In the genomic region with DNA sequence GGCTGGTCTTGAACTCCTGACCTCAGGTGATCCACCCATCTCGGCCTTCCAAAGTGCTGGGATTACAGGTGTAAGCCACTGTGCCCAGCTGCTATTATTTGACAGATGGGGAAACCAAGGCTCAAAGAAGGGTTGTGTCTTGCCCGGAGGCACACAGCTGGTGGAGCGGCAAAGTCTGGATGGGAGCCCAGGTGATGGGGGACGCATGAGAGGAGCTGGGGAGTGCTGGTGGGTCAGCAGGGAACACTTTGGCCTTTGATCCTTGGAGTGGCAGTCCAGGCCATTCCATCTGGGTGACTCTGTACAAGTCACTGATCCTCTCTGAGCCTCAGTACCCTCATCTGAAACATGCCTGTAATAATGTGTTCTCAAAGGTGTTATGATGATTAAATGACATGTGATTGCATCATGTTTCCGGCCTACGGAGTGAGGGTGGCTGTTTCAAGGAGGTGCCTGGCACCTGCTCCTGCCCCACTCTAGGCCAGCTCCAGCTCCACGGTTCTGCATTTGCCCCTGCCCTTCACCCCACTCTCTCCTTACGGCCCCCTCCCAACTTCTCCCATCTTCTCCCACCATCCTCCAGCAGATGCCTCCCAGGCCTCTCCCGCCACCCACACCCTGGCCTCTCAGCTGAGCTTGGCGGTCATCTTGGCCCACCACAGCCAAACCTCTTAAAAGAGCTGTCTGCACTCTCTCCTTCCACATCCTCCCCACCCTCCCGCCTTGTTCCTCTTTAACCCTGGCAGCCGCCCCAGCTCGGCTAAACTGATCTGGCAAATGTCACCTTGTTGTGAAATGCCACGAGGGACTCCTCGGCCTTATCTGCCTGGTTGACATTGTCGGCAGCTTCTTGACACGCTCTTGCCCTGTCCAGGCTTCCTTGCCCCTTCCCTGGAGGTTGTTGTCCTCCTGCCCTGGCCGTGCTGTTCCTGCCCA, we compare ENCODE assay signal across 8 cellular contexts. TPM values are rescaled to one million over a fixed set of nuclear protein-coding genes. Genes with fewer than 3 reads are reported as not detected.
DNase-seq lines count a peak whose midpoint lies in the region; ATAC-seq and TF ChIP-seq lines count a peak whose summit lies in the region.

No MANE protein-coding gene starts in this region.

- H2BK120ac ChIP-seq in mesendoderm (ENCODE audit: low read depth, low read length), result no peak overlapping the region

- H3K9me3 ChIP-seq in upper lobe of right lung, result no peaks in the 10 kb centered on the region

- no peak overlapping the region for H2AK5ac ChIP-seq in mesendoderm (ENCODE audit: low read length)

- no peaks in the 10 kb centered on the region for H3K79me2 ChIP-seq in mesendoderm (ENCODE audit: control insufficient read depth, insufficient read depth, low read length)

- no peak overlapping the region for H2BK5ac ChIP-seq in mesendoderm (ENCODE audit: low read length)

- H4K5ac ChIP-seq in mesendoderm (ENCODE audit: low read length), result no peak overlapping the region

- peak overlapping the region; percentile 17 for H3K27ac ChIP-seq in brain microvascular endothelial cell
- H3K27ac ChIP-seq in mesendoderm (ENCODE audit: low read depth, low read length), result no peak overlapping the region
- H3K27ac ChIP-seq in upper lobe of right lung, result peak overlapping the region; percentile 55

- peak overlapping the region; percentile 34 for H3K56ac ChIP-seq in mesendoderm (ENCODE audit: low read length)

- intact Hi-C loops in upper lobe of right lung (cut with DNase I), result no loop called here

- TF ChIP-seq CTCF in brain microvascular endothelial cell (IDR thresholded peaks at IDR 0.05; ENCODE audit: low read depth, low read length, missing control alignments) (no peak), upper lobe of right lung (IDR thresholded peaks at IDR 0.05) (no peak)

- no peak overlapping the region for H3K4me3 ChIP-seq in brain microvascular endothelial cell (ENCODE audit: low read depth, low read length)
- H3K4me3 ChIP-seq in mesendoderm (ENCODE audit: low read length), result no peak overlapping the region
- H3K4me3 ChIP-seq in upper lobe of right lung, result no peak overlapping the region

- peak; percentile 69 for DNase-seq in EH (ENCODE audit: low read depth)
- peak; percentile 46 for DNase-seq in RKO (ENCODE audit: low spot score)
- DNase-seq in brain microvascular endothelial cell, result peak; percentile 15
- no peak for DNase-seq in mesendoderm
- peak; percentile 86 for DNase-seq in upper lobe of right lung
- DNase-seq in NCI-H1105 treated with DMSO at 0.1 percent for 48 hours (lab: John Stamatoyannopoulos, UW), result no peak
- DNase-seq in NCI-H146 treated with DMSO at 0.1 percent for 48 hours (lab: John Stamatoyannopoulos, UW; ENCODE audit: unreplicated experiment), result no peak

- ATAC-seq in upper lobe of right lung, result peak; percentile 82
- no peak for ATAC-seq in HG03442 (IDR thresholded peaks at IDR 0.05; ENCODE audit: unreplicated experiment)

- H3K9ac ChIP-seq in mesendoderm (ENCODE audit: low read length), result no peak overlapping the region

- WGBS in mesendoderm (ENCODE audit: extremely low coverage, insufficient coverage, low lambda C conversion rate), result no CpG with 5 or more reads among the region's 18 CpGs

- no peak overlapping the region for H3K23ac ChIP-seq in mesendoderm (ENCODE audit: low read length)

- no peak overlapping the region for H3K18ac ChIP-seq in mesendoderm (ENCODE audit: low read length)

- H4K8ac ChIP-seq in mesendoderm (ENCODE audit: low read depth, low read length), result no peak overlapping the region

- H3K4me1 ChIP-seq in mesendoderm (ENCODE audit: control insufficient read depth, low read depth, low read length) (peaks cover 5% of the 10 kb centered on the region), upper lobe of right lung (peaks cover 24% of the 10 kb centered on the region)

- no peak overlapping the region for H3K4me2 ChIP-seq in mesendoderm (ENCODE audit: low read length)

- H2BK15ac ChIP-seq in mesendoderm (replicated peaks; ENCODE audit: low read depth), result no peak overlapping the region

- H3K4ac ChIP-seq in mesendoderm (ENCODE audit: low read depth, low read length), result no peak overlapping the region

- H3K27me3 ChIP-seq in brain microvascular endothelial cell (replicated peaks), result no peaks in the 10 kb centered on the region
- H3K27me3 ChIP-seq in mesendoderm (ENCODE audit: insufficient read depth, low read length, poor library complexity), result no peaks in the 10 kb centered on the region
- H3K27me3 ChIP-seq in upper lobe of right lung, result no peaks in the 10 kb centered on the region

- in situ Hi-C loops in brain microvascular endothelial cell (cut with HindIII; ENCODE audit: low pct_ligation_motif_present, low sequenced_read_pairs), result no loop called here

- no peaks in the 10 kb centered on the region for H3K79me1 ChIP-seq in mesendoderm (ENCODE audit: low read length)

- H3K36me3 ChIP-seq in brain microvascular endothelial cell (replicated peaks), result peaks cover 36% of the 10 kb centered on the region
- H3K36me3 ChIP-seq in mesendoderm (ENCODE audit: control insufficient read depth, insufficient read depth, low read length), result peaks cover 6% of the 10 kb centered on the region
- peaks cover 9% of the 10 kb centered on the region for H3K36me3 ChIP-seq in upper lobe of right lung

RNA-seq across cellular contexts. Expression of gene DBN1, which starts 5.5 kb away (rescaled TPM):
- 305 TPM for polyA plus RNA-seq in mesendoderm (2013, experiment 1 of 2)
- 309 TPM for polyA plus RNA-seq in mesendoderm (2013, experiment 2 of 2)
- total RNA-seq in upper lobe of right lung, result 34.6 TPM

RNA-seq across cellular contexts. Expression of gene PDLIM7, which starts 18.4 kb away (rescaled TPM):
- 117 TPM for polyA plus RNA-seq in mesendoderm (2013, experiment 1 of 2)
- 119 TPM for polyA plus RNA-seq in mesendoderm (2013, experiment 2 of 2)
- total RNA-seq in upper lobe of right lung, result 59.1 TPM

RNA-seq across cellular contexts. Expression of gene DOK3, which starts 30.6 kb away (rescaled TPM):
- polyA plus RNA-seq in mesendoderm (2013, experiment 1 of 2), result 8.2 TPM
- polyA plus RNA-seq in mesendoderm (2013, experiment 2 of 2), result 7.6 TPM
- 45.6 TPM for total RNA-seq in upper lobe of right lung

RNA-seq across cellular contexts. Expression of gene PRR7, which starts 32.4 kb away (rescaled TPM):
- polyA plus RNA-seq in mesendoderm (2013, experiment 1 of 2), result 2.6 TPM
- 2.9 TPM for polyA plus RNA-seq in mesendoderm (2013, experiment 2 of 2)
- 2.1 TPM for total RNA-seq in upper lobe of right lung

RNA-seq across cellular contexts. Expression of gene DDX41, which starts 37.8 kb away (rescaled TPM):
- polyA plus RNA-seq in mesendoderm (2013, experiment 1 of 2), result 74.4 TPM
- 72.2 TPM for polyA plus RNA-seq in mesendoderm (2013, experiment 2 of 2)
- total RNA-seq in upper lobe of right lung, result 61.6 TPM

Comparison
In these comparisons a context has a peak if more than half of its experiments do, and no peak if none do; other contexts are left out.
1. DNase-seq: peak in EH (single experiment), RKO (single experiment), brain microvascular endothelial cell (single experiment) and upper lobe of right lung (single experiment); none in mesendoderm (single experiment), NCI-H1105 treated with DMSO at 0.1 percent for 48 hours (single experiment) and NCI-H146 treated with DMSO at 0.1 percent for 48 hours (single experiment).